8 cellular contexts compared by ENCODE assay signal in the genomic region with DNA sequence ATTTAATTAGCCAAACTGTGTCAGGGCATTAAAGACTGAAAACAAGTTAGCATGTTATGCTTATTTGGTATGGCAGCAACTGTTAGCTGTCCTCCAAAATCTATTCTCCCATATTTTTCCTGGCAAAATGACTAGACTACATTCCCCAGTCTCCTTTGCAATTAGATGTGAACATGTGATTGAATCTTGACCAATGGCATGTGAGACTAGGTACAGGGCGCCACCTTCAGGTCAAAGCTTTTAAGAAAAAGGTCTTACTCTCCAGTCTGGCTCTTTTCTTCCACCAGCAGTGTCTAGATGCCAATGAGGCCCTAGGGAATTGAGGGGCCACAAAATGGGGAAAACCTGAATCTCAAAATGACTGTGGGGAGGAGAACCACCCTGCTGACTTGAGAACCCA.
A peak's percentile ranks its signal among the peaks of the same experiment; 100 is the strongest.
DNase-seq lines count a peak whose midpoint lies in the region; ATAC-seq, FAIRE-seq and TF ChIP-seq lines count a peak whose summit lies in the region.

No MANE protein-coding gene starts in this region.

- H3K4me3 ChIP-seq in HCT116 (replicated peaks in 1 of 2; ENCODE audit: low read depth in 1 of 2, low read length in 2 of 2) (no peak overlapping the region), brain microvascular endothelial cell (ENCODE audit: low read depth, low read length) (no peak overlapping the region), small intestine (ENCODE audit: low read depth in 1 of 2, low read length in 2 of 2) (no peak overlapping the region), heart left ventricle (no peak overlapping the region)

- TF ChIP-seq POLR2A in HCT116 (IDR thresholded peaks at IDR 0.05; ENCODE audit: borderline replicate concordance, extremely low read depth, insufficient read depth, insufficient read length) (no peak), heart left ventricle (IDR thresholded peaks at IDR 0.05) (no peak)

- peaks cover 22% of the 10 kb centered on the region for H3K27me3 Mint-ChIP-seq in activated T-cell treated with anti-CD3 and anti-CD28 coated beads, Interleukin-2, amount 50 U/mL, for 72 hours (ENCODE audit: low read depth)

- no peaks in the 10 kb centered on the region for H3K9me3 ChIP-seq in HCT116 (ENCODE audit: control insufficient read depth in 1 of 2, insufficient read depth in 1 of 2, low read depth in 1 of 2, low read length in 2 of 2)
- H3K9me3 ChIP-seq in small intestine (ENCODE audit: control insufficient read depth, low read depth), result no peaks in the 10 kb centered on the region
- no peaks in the 10 kb centered on the region for H3K9me3 ChIP-seq in heart left ventricle

- H3K36me3 ChIP-seq in HCT116 (ENCODE audit: control insufficient read depth in 1 of 2, insufficient read depth in 2 of 2, low read length in 2 of 2) (no peaks in the 10 kb centered on the region), brain microvascular endothelial cell (replicated peaks) (no peaks in the 10 kb centered on the region), small intestine (ENCODE audit: control insufficient read depth in 2 of 2, insufficient read depth in 2 of 2, low read length in 2 of 2) (no peaks in the 10 kb centered on the region), heart left ventricle (no peaks in the 10 kb centered on the region)

- H3K36me3 Mint-ChIP-seq in activated T-cell treated with anti-CD3 and anti-CD28 coated beads, Interleukin-2, amount 50 U/mL, for 72 hours (ENCODE audit: insufficient read depth in 2 of 2), result no peaks in the 10 kb centered on the region

- H3K9me2 ChIP-seq in HCT116 (ENCODE audit: insufficient read depth), result no peaks in the 10 kb centered on the region

- FAIRE-seq in small intestine (lab: Jason Lieb, UNC), result no peak

- no peak overlapping the region for H2AFZ ChIP-seq in HCT116 (ENCODE audit: low read depth, low read length, poor library complexity, severe bottlenecking)

- H3K27me3 ChIP-seq in HCT116 (ENCODE audit: insufficient read depth, low read length) (no peaks in the 10 kb centered on the region), brain microvascular endothelial cell (replicated peaks) (no peaks in the 10 kb centered on the region), small intestine (ENCODE audit: control insufficient read depth in 2 of 2, insufficient read depth in 2 of 2, low read length in 2 of 2) (no peaks in the 10 kb centered on the region), heart left ventricle (no peaks in the 10 kb centered on the region)

- no TSS peak for BruUV-seq in HCT116 (replicated peaks; lab: Mats Ljungman, UMichigan)

- H3K27ac Mint-ChIP-seq in activated T-cell treated with anti-CD3 and anti-CD28 coated beads, Interleukin-2, amount 50 U/mL, for 72 hours, result no peak overlapping the region

- WGBS in small intestine, 3 donors, result 40 to 57% (median 44%) methylated on average over 1 of the region's 1 CpG
- 20 to 56% (median 38%) methylated on average over 1 of the region's 1 CpG for WGBS in heart left ventricle, 4 donors

- H4K20me1 ChIP-seq in HCT116 (ENCODE audit: insufficient read depth), result no peaks in the 10 kb centered on the region

- no peak overlapping the region for H3K9ac ChIP-seq in HCT116 (ENCODE audit: low read length)

- peak; percentile 7 to 27 for DNase-seq in activated T-cell treated with anti-CD3 and anti-CD28 coated beads, Interleukin-2, amount 50 U/mL, for 72 hours
- no peak for DNase-seq in activated T-cell treated with anti-CD3 and anti-CD28 coated beads, Interleukin-2, amount 50 U/mL, for 1 hour
- DNase-seq in HCT116 (ENCODE audit: low read depth, low spot score) (peak; percentile 31), NCI-H1436 (lab: John Stamatoyannopoulos, UW) (peak; percentile 42), brain microvascular endothelial cell (peak; percentile 35), small intestine (peak; percentile 53), GOT3 (lab: John Stamatoyannopoulos, UW) (no peak), heart left ventricle (no peak)

- H3K4me1 ChIP-seq in HCT116 (ENCODE audit: control insufficient read depth in 1 of 2, insufficient read depth in 2 of 2, low read length in 2 of 2) (no peaks in the 10 kb centered on the region), small intestine (ENCODE audit: control insufficient read depth in 2 of 2, insufficient read depth in 1 of 2, low read depth in 1 of 2, low read length in 1 of 2) (no peaks in the 10 kb centered on the region), heart left ventricle (no peaks in the 10 kb centered on the region)

- POLR2A ChIA-PET in HCT116 (lab: Charles Lee), result no interaction called here

- no peak overlapping the region for H3K4me2 ChIP-seq in HCT116 (ENCODE audit: low read length)

- TF ChIP-seq RAD21 in HCT116 (IDR thresholded peaks at IDR 0.05; ENCODE audit: low read depth), result 0 out of 2 replicates have a peak, but pooled peaks have one; percentile 3

- intact Hi-C loops in HCT116 (cut with micrococcal nuclease), result no loop called here
- intact Hi-C loops in heart left ventricle (cut with DNase I), result no loop called here

- H3K27ac ChIP-seq in HCT116 (ENCODE audit: low read depth, low read length) (no peak overlapping the region), brain microvascular endothelial cell (no peak overlapping the region), small intestine (ENCODE audit: low read depth in 1 of 2, low read length in 1 of 2) (no peak overlapping the region), heart left ventricle (no peak overlapping the region)

- no peak for ATAC-seq in activated T-cell treated with anti-CD3 and anti-CD28 coated beads, Interleukin-2, amount 50 U/mL, for 72 hours (replicated peaks in 1 of 2)
- peak; percentile 72 for ATAC-seq in HCT116
- ATAC-seq in heart left ventricle, result no peak

- no peak overlapping the region for H3K4me3 Mint-ChIP-seq in activated T-cell treated with anti-CD3 and anti-CD28 coated beads, Interleukin-2, amount 50 U/mL, for 72 hours

- CTCF ChIA-PET in HCT116 (lab: Charles Lee), result no interaction called here

- no peaks in the 10 kb centered on the region for H3K4me1 Mint-ChIP-seq in activated T-cell treated with anti-CD3 and anti-CD28 coated beads, Interleukin-2, amount 50 U/mL, for 72 hours (ENCODE audit: low read depth)

- RAD21 ChIA-PET in HCT116 (lab: Charles Lee; ENCODE audit: low non-redundant PET in 1 of 2, low total read pairs in 2 of 2, uncharacterized antibody in 2 of 2, unreplicated experiment in 2 of 2), result no interaction called here

- H3K9me3 Mint-ChIP-seq in activated T-cell treated with anti-CD3 and anti-CD28 coated beads, Interleukin-2, amount 50 U/mL, for 72 hours, result no peaks in the 10 kb centered on the region

- TF ChIP-seq CTCF in HCT116 (IDR thresholded peaks at IDR 0.05 in 2 of 3, conservative IDR thresholded peaks at IDR 0.05 in 1 of 3; ENCODE audit: borderline replicate concordance in 1 of 3, insufficient read depth in 1 of 3, low read depth in 2 of 3, low read length in 2 of 3) (peak; percentile 12 to 55 (median 25); a peak in 2 of 6 replicates), brain microvascular endothelial cell (IDR thresholded peaks at IDR 0.05; ENCODE audit: low read depth, low read length, missing control alignments) (peak; percentile 20), heart left ventricle (IDR thresholded peaks at IDR 0.05) (peak in 5 of 12 donors; percentile 12 to 19 (median 13))

- no peaks in the 10 kb centered on the region for H3K79me2 ChIP-seq in HCT116 (ENCODE audit: insufficient read depth, low read length)

- in situ Hi-C loops in brain microvascular endothelial cell (cut with HindIII; ENCODE audit: low pct_ligation_motif_present, low sequenced_read_pairs), result no loop called here

TF ChIP-seq in HCT116, 20 proteins besides CTCF, POLR2A, EP300 and RAD21:
- TF ChIP-seq SP1 (IDR thresholded peaks at IDR 0.05; ENCODE audit: low read depth) (peak; percentile 45; the same call in 1 of the 2 replicates), ZNF274 (IDR thresholded peaks at IDR 0.05; ENCODE audit: low read depth, low read length) (no peak)

Comparison
In these comparisons a context has a peak if more than half of its experiments do, and no peak if none do; other contexts are left out.
1. DNase-seq: peak in activated T-cell treated with anti-CD3 and anti-CD28 coated beads, Interleukin-2, amount 50 U/mL, for 72 hours (2 of 2), HCT116 (single experiment), NCI-H1436 (single experiment), brain microvascular endothelial cell (single experiment) and small intestine (single experiment); none in activated T-cell treated with anti-CD3 and anti-CD28 coated beads, Interleukin-2, amount 50 U/mL, for 1 hour (single experiment), GOT3 (single experiment) and heart left ventricle (0 of 5).